In genomic region chr12:8969861-8970411, GRCh38 we compare ENCODE assay signal across 21 cellular contexts.
"Had no signal": no experiment of that assay in that cellular context is flagged by ENCODE, and none has a peak within 500 bp of the region (broad histone marks: within the 10 kb centered on the region; RNA-seq: fewer than 3 reads in every experiment).

No MANE protein-coding gene starts in this region.

- H3K4me3 ChIP-seq: coronary artery, prostate gland, smooth muscle cell, transverse colon had no signal

- ATAC-seq: activated T-cell treated with anti-CD3 and anti-CD28 coated beads, Interleukin-2, amount 50 U/mL, for 72 hours; left ventricle myocardium superior; right cardiac atrium; stimulated activated naive CD8-positive, alpha-beta T cell treated with anti-CD3 and anti-CD28 coated beads, Interleukin-15, Interleukin-2, amounts not matched to agents 100 U/mL and 50 U/mL, for 24 hours had no signal

- H3K27me3 ChIP-seq: transverse colon had no signal

- H3K27me3 Mint-ChIP-seq: activated B cell treated with CpG ODN at 0.5 μM for 24 hours; activated CD4-positive, alpha-beta T cell treated with anti-CD3 and anti-CD28 coated beads, Interleukin-2, amount 10 ng/mL, durations not matched to agents 7 days and 5 days; activated naive CD8-positive, alpha-beta T cell; brain; memory B cell had no signal

- H3K9me3 ChIP-seq: prostate gland had no signal

- H3K27ac ChIP-seq: coronary artery, prostate gland, transverse colon had no signal

- H3K4me1 Mint-ChIP-seq: activated B cell treated with CpG ODN at 0.5 μM for 24 hours; activated CD4-positive, alpha-beta T cell treated with anti-CD3 and anti-CD28 coated beads, Interleukin-2, amount 10 ng/mL, durations not matched to agents 7 days and 5 days; brain; memory B cell had no signal

- H3K4me2 ChIP-seq: smooth muscle cell had no signal

- H3K36me3 ChIP-seq: prostate gland, transverse colon had no signal

- DNase-seq: activated B cell treated with CpG ODN at 0.5 μM for 24 hours; activated CD4-positive, alpha-beta T cell treated with anti-CD3 and anti-CD28 coated beads, Interleukin-2, amount 10 ng/mL, durations not matched to agents 7 days and 5 days; activated CD8-positive, alpha-beta memory T cell treated with anti-CD3 and anti-CD28 coated beads, Interleukin-2, amount 50 U/mL, for 48 hours; activated gamma-delta T cell treated with Interleukin-2 at 50 U/mL for 16 hours; activated T-cell treated with anti-CD3 and anti-CD28 coated beads, Interleukin-2, amount 50 U/mL, for 72 hours; central memory CD4-positive, alpha-beta T cell; foreskin fibroblast; hippocampal formation; left ventricle myocardium superior; right cardiac atrium; stimulated activated CD4-positive, alpha-beta T cell treated with anti-CD3 and anti-CD28 coated beads, Interleukin-4, amount 100 ng/mL, for 4 hours; stimulated activated CD8-positive, alpha-beta memory T cell treated with anti-CD3 and anti-CD28 coated beads, Interleukin-4, amount 100 ng/mL, for 48 hours; stimulated activated naive CD8-positive, alpha-beta T cell treated with anti-CD3 and anti-CD28 coated beads, Interleukin-15, Interleukin-2, amounts not matched to agents 100 U/mL and 50 U/mL, for 24 hours; T-helper 2 cell; transverse colon had no signal

- H3K27ac Mint-ChIP-seq: activated B cell treated with CpG ODN at 0.5 μM for 24 hours; activated CD4-positive, alpha-beta T cell treated with anti-CD3 and anti-CD28 coated beads, Interleukin-2, amount 10 ng/mL, durations not matched to agents 7 days and 5 days; brain; memory B cell had no signal

- H3K4me1 ChIP-seq: prostate gland, transverse colon had no signal

- H3K4me3 Mint-ChIP-seq: activated B cell treated with CpG ODN at 0.5 μM for 24 hours; activated CD4-positive, alpha-beta T cell treated with anti-CD3 and anti-CD28 coated beads, Interleukin-2, amount 10 ng/mL, durations not matched to agents 7 days and 5 days; activated naive CD8-positive, alpha-beta T cell; activated T-cell treated with anti-CD3 and anti-CD28 coated beads, Interleukin-2, amount 50 U/mL, for 72 hours; brain; memory B cell had no signal
